In the genomic region with DNA sequence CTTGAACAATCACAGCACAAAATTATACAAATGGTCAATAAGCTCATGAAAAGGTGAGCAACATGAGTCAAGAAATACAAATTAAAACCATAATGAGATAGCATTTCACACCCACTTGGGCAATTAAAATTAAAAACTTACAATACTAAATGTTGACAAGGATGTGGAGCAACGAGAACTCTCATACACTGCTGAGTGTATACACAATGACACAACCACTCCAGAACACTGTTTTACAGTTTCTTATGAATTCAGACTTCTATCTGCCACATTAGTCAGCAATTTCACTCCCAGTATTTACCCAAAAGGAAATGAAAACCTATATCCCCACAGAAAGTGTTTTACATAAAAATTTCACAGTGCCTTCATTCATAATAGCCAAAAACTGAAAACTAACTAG, we compare ENCODE assay signal across 1 cellular context.
TF ChIP-seq lines count a peak whose summit lies in the region.

No MANE protein-coding gene starts in this region.

TF ChIP-seq in IMR-90, 13 proteins besides CTCF, POLR2A, EP300 and RAD21:
- TF ChIP-seq, protein P1, sequence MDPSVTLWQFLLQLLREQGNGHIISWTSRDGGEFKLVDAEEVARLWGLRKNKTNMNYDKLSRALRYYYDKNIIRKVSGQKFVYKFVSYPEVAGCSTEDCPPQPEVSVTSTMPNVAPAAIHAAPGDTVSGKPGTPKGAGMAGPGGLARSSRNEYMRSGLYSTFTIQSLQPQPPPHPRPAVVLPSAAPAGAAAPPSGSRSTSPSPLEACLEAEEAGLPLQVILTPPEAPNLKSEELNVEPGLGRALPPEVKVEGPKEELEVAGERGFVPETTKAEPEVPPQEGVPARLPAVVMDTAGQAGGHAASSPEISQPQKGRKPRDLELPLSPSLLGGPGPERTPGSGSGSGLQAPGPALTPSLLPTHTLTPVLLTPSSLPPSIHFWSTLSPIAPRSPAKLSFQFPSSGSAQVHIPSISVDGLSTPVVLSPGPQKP (IDR thresholded peaks at IDR 0.05; ENCODE audit: borderline replicate concordance, low read depth, low read length): no peak
- TF ChIP-seq CHD1 (IDR thresholded peaks at IDR 0.05; ENCODE audit: low read depth, low read length): no peak
- 0 out of 2 replicates have a peak, but pooled peaks have one; percentile 6 for TF ChIP-seq MAFK (IDR thresholded peaks at IDR 0.05; ENCODE audit: low read depth, low read length)
